Comparison of ENCODE assay signal across 8 cellular contexts in genomic region chr4:120066182-120066524, GRCh38. TPM values are rescaled to one million over a fixed set of nuclear protein-coding genes. Genes with fewer than 3 reads are reported as not detected.
DNase-seq lines count a peak whose midpoint lies in the region; ATAC-seq and TF ChIP-seq lines count a peak whose summit lies in the region.

No MANE protein-coding gene starts in this region.

- peaks cover 13% of the 10 kb centered on the region for H3K36me3 ChIP-seq in ES-I3 (ENCODE audit: insufficient read depth, low read length)
- no peaks in the 10 kb centered on the region for H3K36me3 ChIP-seq in GM23248 (ENCODE audit: low read depth)
- peaks cover 43% of the 10 kb centered on the region for H3K36me3 ChIP-seq in OCI-LY1 (ENCODE audit: insufficient read depth, low read length)

- H3F3A ChIP-seq in GM23248 (ENCODE audit: insufficient read depth) (peaks cover 43% of the 10 kb centered on the region), OCI-LY1 (ENCODE audit: insufficient read depth, low read length) (no peaks in the 10 kb centered on the region)

- no peak for TF ChIP-seq CTCF in OCI-LY1 (IDR thresholded peaks at IDR 0.05; ENCODE audit: low read length)
- no peak for TF ChIP-seq CTCF in cardiac fibroblast (IDR thresholded peaks at IDR 0.05; ENCODE audit: low read depth, low read length)
- no peak for TF ChIP-seq CTCF in natural killer cell (IDR thresholded peaks at IDR 0.05)

- H3K4me3 ChIP-seq in GM23248 (peak overlapping the region; percentile 93), OCI-LY1 (ENCODE audit: low read depth, low read length, poor library complexity, severe bottlenecking) (peak overlapping the region; percentile 99), cardiac fibroblast (replicated peaks in 1 of 2; ENCODE audit: low read depth in 2 of 2, low read length in 2 of 2) (peak overlapping the region; percentile 81 to 84)

- no peaks in the 10 kb centered on the region for H3K36me3 Mint-ChIP-seq in natural killer cell

- WGBS in GM23248 (ENCODE audit: low coverage in 1 of 2, low lambda C conversion rate in 2 of 2, missing lambda C conversion rate in 2 of 2), 2 experiments, result 0 to 2% methylated on average over 14 of the region's 14 CpGs

- H3K79me2 ChIP-seq in GM23248 (ENCODE audit: insufficient read depth), result peaks cover 61% of the 10 kb centered on the region
- H3K79me2 ChIP-seq in OCI-LY1 (ENCODE audit: insufficient read depth, low read length), result peaks cover 49% of the 10 kb centered on the region

- no peaks in the 10 kb centered on the region for H3K9me3 Mint-ChIP-seq in natural killer cell

- peak overlapping the region; percentile 96 for H3K4me3 Mint-ChIP-seq in natural killer cell

- H3K27ac Mint-ChIP-seq in natural killer cell, result peak overlapping the region; percentile 97

- H3K9me2 ChIP-seq in GM23248 (ENCODE audit: insufficient read depth), result no peaks in the 10 kb centered on the region
- H3K9me2 ChIP-seq in OCI-LY1 (ENCODE audit: low read depth, low read length), result no peaks in the 10 kb centered on the region

- no peaks in the 10 kb centered on the region for H3K9me3 ChIP-seq in ES-I3 (ENCODE audit: control insufficient read depth, insufficient read depth, low read length)
- no peaks in the 10 kb centered on the region for H3K9me3 ChIP-seq in GM23248 (ENCODE audit: low read depth)
- H3K9me3 ChIP-seq in OCI-LY1 (ENCODE audit: low read length), result no peaks in the 10 kb centered on the region

- DNase-seq in GM23248 (peak; percentile 39), cardiac fibroblast (ENCODE audit: low read depth in 2 of 2) (no peak), natural killer cell (no peak), sciatic nerve (ENCODE audit: low spot score) (no peak), NCI-H2107 (lab: John Stamatoyannopoulos, UW) (no peak), DMS114 treated with DMSO at 0.1 percent for 48 hours (lab: John Stamatoyannopoulos, UW; ENCODE audit: unreplicated experiment) (no peak)

- peak overlapping the region; percentile 94 for H2AFZ ChIP-seq in GM23248
- H2AFZ ChIP-seq in OCI-LY1 (ENCODE audit: low read length), result peak overlapping the region; percentile 52

- in situ Hi-C loops in GM23248 (cut with MboI), result no loop called here

- H3K27me3 ChIP-seq in GM23248 (replicated peaks; ENCODE audit: insufficient read depth) (no peaks in the 10 kb centered on the region), OCI-LY1 (ENCODE audit: insufficient read depth, low read length) (no peaks in the 10 kb centered on the region)

- H3K4me1 Mint-ChIP-seq in natural killer cell, result peaks cover 23 to 24% of the 10 kb centered on the region in 2 donors

- H3K4me1 ChIP-seq in ES-I3 (ENCODE audit: insufficient read depth, low read length), result peaks cover 9% of the 10 kb centered on the region
- H3K4me1 ChIP-seq in GM23248 (ENCODE audit: insufficient read depth), result peaks cover 63% of the 10 kb centered on the region
- H3K4me1 ChIP-seq in OCI-LY1 (ENCODE audit: insufficient read depth, low read length, severe bottlenecking), result peaks cover 64% of the 10 kb centered on the region

- peak overlapping the region; percentile 92 for H3K9ac ChIP-seq in ES-I3 (ENCODE audit: low read depth, low read length)
- H3K9ac ChIP-seq in GM23248, result peak overlapping the region; percentile 94
- H3K9ac ChIP-seq in OCI-LY1 (ENCODE audit: low read length), result peak overlapping the region; percentile 94

- H3K27ac ChIP-seq in GM23248 (peak overlapping the region; percentile 97), OCI-LY1 (ENCODE audit: low read depth, low read length, poor library complexity, severe bottlenecking) (peak overlapping the region; percentile 92)

- ATAC-seq in natural killer cell (no peak), sciatic nerve (no peak)

- H3K4me2 ChIP-seq in GM23248 (ENCODE audit: unreplicated experiment) (peak overlapping the region; percentile 83), OCI-LY1 (ENCODE audit: low read length) (peak overlapping the region; percentile 95)

- no peaks in the 10 kb centered on the region for H4K20me1 ChIP-seq in GM23248 (ENCODE audit: insufficient read depth)
- no peaks in the 10 kb centered on the region; the same call in 1 of the 2 replicates for H4K20me1 ChIP-seq in OCI-LY1 (ENCODE audit: insufficient read depth, low read length)

- no peaks in the 10 kb centered on the region for H3K27me3 Mint-ChIP-seq in natural killer cell (ENCODE audit: low read depth in 2 of 2)

- intact Hi-C loops in natural killer cell (cut with micrococcal nuclease), result no loop called here
- intact Hi-C loops in sciatic nerve (cut with DNase I), result no loop called here

RNA-seq across cellular contexts. Expression of gene MAD2L1, which starts 0.5 kb away (rescaled TPM):
- 15.7 and 31.3 TPM in 2 replicates for total RNA-seq in GM23248 (2014; rRNA removed; shearing (Covaris generic))
- 40.6 and 41.3 TPM in 2 replicates for polyA plus RNA-seq in GM23248 (2016; fragmentation: Nextera tagmentation; extraction: Ambion mirVana)
- total RNA-seq in natural killer cell, result 1 to 10 TPM; 1.5 to 4.1 (median 2.6) TPM
- total RNA-seq in sciatic nerve, result 1.5 TPM
